21 cellular contexts compared by ENCODE assay signal in the genomic region with DNA sequence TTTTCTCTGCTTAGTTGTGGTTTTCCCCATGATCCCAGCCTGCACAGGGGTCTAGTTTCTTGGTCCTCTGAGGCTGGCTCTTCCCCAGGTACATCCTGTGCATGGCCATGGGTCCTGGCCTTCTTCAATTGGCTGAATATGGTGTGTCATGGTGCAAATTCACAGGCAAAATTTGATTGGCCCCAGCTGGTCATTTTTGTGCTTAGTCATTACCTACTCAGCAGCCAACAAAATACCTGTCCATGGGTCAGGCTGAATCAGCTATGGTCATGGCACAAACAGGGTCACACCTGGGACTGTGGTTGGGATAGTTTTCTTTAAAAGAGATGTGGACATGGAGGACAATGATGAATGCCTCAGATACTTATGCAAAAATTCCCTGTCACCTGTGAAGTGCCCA.
"Had no signal": no experiment of that assay in that cellular context is flagged by ENCODE, and none has a peak within 500 bp of the region (broad histone marks: within the 10 kb centered on the region; RNA-seq: fewer than 3 reads in every experiment).

No MANE protein-coding gene starts in this region.

- H3K4me1 ChIP-seq: lower lobe of right lung, transverse colon had no signal

- ATAC-seq: effector memory CD8-positive, alpha-beta T cell; esophagus mucosa; gastrocnemius medialis; left cardiac atrium; lower lobe of right lung; stimulated activated naive B cell treated with anti-CD40 and anti-IgM and Interleukin-4, amounts not matched to agents 10 μg/mL and 1 μg/mL and 100 μg/mL, for 72 hours; stimulated activated naive CD8-positive, alpha-beta T cell treated with anti-CD3 and anti-CD28 coated beads, Interleukin-15, amount 100 ng/mL, for 72 hours had no signal

- H3K9me3 ChIP-seq: gastrocnemius medialis, left ventricle myocardium inferior, lower lobe of right lung, sigmoid colon, thoracic aorta, transverse colon had no signal

- H3K27ac ChIP-seq: gastrocnemius medialis, left ventricle myocardium inferior, lower lobe of right lung, sigmoid colon, skin epidermis, thoracic aorta, transverse colon had no signal

- H3K27me3 ChIP-seq: gastrocnemius medialis, sigmoid colon, transverse colon had no signal

- DNase-seq: cerebellar nuclear complex; effector memory CD8-positive, alpha-beta T cell; gastrocnemius medialis; immature natural killer cell; left cardiac atrium; left ventricle myocardium inferior; lower lobe of right lung; mesenchymal stem cell; midbrain; sigmoid colon; stimulated activated CD4-positive, alpha-beta T cell treated with anti-CD3 and anti-CD28 coated beads, Interleukin-2, amount 100 ng/mL, for 24 hours; stimulated activated CD4-positive, alpha-beta T cell treated with anti-CD3 and anti-CD28 coated beads, Interleukin-4, amount 100 ng/mL, for 4 hours; stimulated activated naive B cell treated with anti-CD40 and anti-IgM and Interleukin-4, amounts not matched to agents 10 μg/mL and 1 μg/mL and 100 μg/mL, for 72 hours; stimulated activated naive CD8-positive, alpha-beta T cell treated with anti-CD3 and anti-CD28 coated beads, Interleukin-15, amount 100 ng/mL, for 72 hours; substantia nigra; transverse colon had no signal

- H3K36me3 ChIP-seq: gastrocnemius medialis, left ventricle myocardium inferior, thoracic aorta, transverse colon had no signal

- H3K4me3 ChIP-seq: gastrocnemius medialis, left ventricle myocardium inferior, lower lobe of right lung, sigmoid colon, skin epidermis, thoracic aorta, transverse colon had no signal

- FAIRE-seq: colon, endothelial cell of umbilical vein had no signal
